In the genomic region with DNA sequence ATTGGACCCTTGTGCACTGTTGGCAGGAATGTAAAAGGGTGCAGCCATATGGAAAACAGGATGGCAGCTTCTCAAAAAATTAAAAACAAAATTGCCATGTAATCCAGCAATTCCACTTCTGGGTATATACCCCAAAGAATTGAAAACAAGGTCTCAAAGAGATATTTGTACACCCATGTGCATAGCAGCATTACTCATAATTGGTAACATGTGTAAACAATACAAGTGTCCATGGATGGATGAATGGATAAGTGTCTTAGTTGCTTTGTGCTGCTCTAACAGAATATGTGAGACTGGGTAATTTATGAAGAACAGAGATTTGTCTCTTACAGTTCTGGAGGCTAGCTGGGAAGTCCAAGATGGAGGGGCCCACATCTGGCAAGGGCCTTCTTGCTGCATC, we compare ENCODE assay signal across 25 cellular contexts. TPM values are rescaled to one million over a fixed set of nuclear protein-coding genes. Genes with fewer than 3 reads are reported as not detected.
"Had no signal": no experiment of that assay in that cellular context is flagged by ENCODE, and none has a peak within 500 bp of the region (broad histone marks: within the 10 kb centered on the region; RNA-seq: fewer than 3 reads in every experiment).

No MANE protein-coding gene starts in this region.

- H3K9me3 ChIP-seq: body of pancreas, left lung, sigmoid colon, transverse colon, uterus had no signal

- H2AFZ ChIP-seq: neural progenitor cell had no signal

- H3K9ac ChIP-seq: neural progenitor cell had no signal

- DNase-seq: activated CD4-positive, alpha-beta memory T cell treated with anti-CD3 and anti-CD28 coated beads, Interleukin-2, amount 10 ng/mL, durations not matched to agents 7 days and 5 days; activated CD4-positive, alpha-beta T cell treated with anti-CD3 and anti-CD28 coated beads, Interleukin-2, amount 10 ng/mL, durations not matched to agents 24 days and 14 days; activated CD8-positive, alpha-beta memory T cell treated with anti-CD3 and anti-CD28 coated beads, Interleukin-2, amount 10 ng/mL, durations not matched to agents 7 days and 5 days; activated gamma-delta T cell treated with Interleukin-2 at 50 U/mL for 16 hours; activated T-cell treated with anti-CD3 and anti-CD28 coated beads for 4 hours; anterior cingulate cortex; body of pancreas; foreskin melanocyte; immature natural killer cell; kidney glomerular epithelial cell; left lung; naive thymus-derived CD8-positive, alpha-beta T cell; sigmoid colon; stimulated activated CD4-positive, alpha-beta T cell treated with anti-CD3 and anti-CD28 coated beads, Interleukin-2, amount 100 ng/mL, for 48 hours; stimulated activated CD8-positive, alpha-beta memory T cell treated with anti-CD3 and anti-CD28 coated beads, Interleukin-4, amount 100 ng/mL, for 48 hours; stimulated activated naive B cell treated with anti-CD40 and anti-IgM and Interleukin-4, amounts not matched to agents 10 μg/mL and 1 μg/mL and 100 μg/mL, for 72 hours; transverse colon; uterus had no signal

- H3K4me2 ChIP-seq: neural progenitor cell had no signal

- H3K27me3 ChIP-seq: body of pancreas, uterus had no signal

- H3K36me3 ChIP-seq: left lung, neural progenitor cell, sigmoid colon, transverse colon, uterus had no signal

- H3K27ac ChIP-seq: body of pancreas, epithelial cell of prostate, left lung, neural progenitor cell, sigmoid colon, transverse colon, uterus had no signal

- H3K4me3 ChIP-seq: body of pancreas, left lung, neural progenitor cell, sigmoid colon, transverse colon, uterus had no signal

- ATAC-seq: activated CD8-positive, alpha-beta memory T cell treated with anti-CD3 and anti-CD28 coated beads, Interleukin-2, amount 10 ng/mL, durations not matched to agents 7 days and 5 days; body of pancreas; left lung; naive thymus-derived CD8-positive, alpha-beta T cell; stimulated activated naive B cell treated with anti-CD40 and anti-IgM and Interleukin-4, amounts not matched to agents 10 μg/mL and 1 μg/mL and 100 μg/mL, for 72 hours had no signal

RNA-seq across cellular contexts. Expression of a gene that starts 3.8 kb away (rescaled TPM):
- total RNA-seq: lung microvascular endothelial cell; naive thymus-derived CD8-positive, alpha-beta T cell; osteoblast had no signal
- polyA plus RNA-seq: immature natural killer cell; naive thymus-derived CD8-positive, alpha-beta T cell had no signal

RNA-seq across cellular contexts. Expression of a gene that starts 36.7 kb away (rescaled TPM):
- total RNA-seq: activated CD4-positive, alpha-beta memory T cell treated with anti-CD3 and anti-CD28 coated beads, Interleukin-2, amount 10 ng/mL, durations not matched to agents 7 days and 5 days; activated CD4-positive, alpha-beta T cell treated with anti-CD3 and anti-CD28 coated beads, Interleukin-2, amount 10 ng/mL, durations not matched to agents 24 days and 14 days; activated CD8-positive, alpha-beta memory T cell treated with anti-CD3 and anti-CD28 coated beads, Interleukin-2, amount 10 ng/mL, durations not matched to agents 7 days and 5 days; body of pancreas; chondrocyte; lung microvascular endothelial cell; mesothelial cell of epicardium; naive thymus-derived CD8-positive, alpha-beta T cell; osteoblast; renal cortical epithelial cell; transverse colon had no signal
- polyA plus RNA-seq: naive thymus-derived CD8-positive, alpha-beta T cell had no signal
